In genomic region chr12:68964013-68964412, GRCh38 we compare ENCODE assay signal across 1 cellular context.
TF ChIP-seq lines count a peak whose summit lies in the region.

No MANE protein-coding gene starts in this region.

TF ChIP-seq in IMR-90, 13 proteins besides CTCF, POLR2A, EP300 and RAD21:
- TF ChIP-seq ELK1 (IDR thresholded peaks at IDR 0.05; ENCODE audit: borderline replicate concordance, low read depth, low read length) (no peak), USF2 (IDR thresholded peaks at IDR 0.05; ENCODE audit: low read depth, low read length) (no peak), RCOR1 (IDR thresholded peaks at IDR 0.05; ENCODE audit: insufficient replicate concordance, low read length) (no peak), SMC3 (IDR thresholded peaks at IDR 0.05; ENCODE audit: low read depth, low read length) (no peak), CHD1 (IDR thresholded peaks at IDR 0.05; ENCODE audit: low read depth, low read length) (no peak), MAFK (IDR thresholded peaks at IDR 0.05; ENCODE audit: low read depth, low read length) (no peak), MXI1 (IDR thresholded peaks at IDR 0.05; ENCODE audit: borderline replicate concordance, low read depth, low read length) (no peak)
